Comparison of ENCODE assay signal across 1 cellular context in genomic region chr3:107062310-107062709, GRCh38.
A peak's percentile ranks its signal among the peaks of the same experiment; 100 is the strongest.
TF ChIP-seq lines count a peak whose summit lies in the region.

No MANE protein-coding gene starts in this region.

TF ChIP-seq in SK-N-SH treated with all-trans-retinoic acid at 6 μM for 48 hours, 23 proteins besides CTCF, POLR2A, EP300 and RAD21 (continued from another document):
- TF ChIP-seq PATZ1 (CRISPR knock-in tag; IDR thresholded peaks at IDR 0.05; ENCODE audit: borderline replicate concordance) = peak; percentile 48; the same call in 1 of the 2 replicates
- TF ChIP-seq SNAI2 (CRISPR knock-in tag; IDR thresholded peaks at IDR 0.05) = peak; percentile 48; the same call in 1 of the 2 replicates
- TF ChIP-seq TCF4 (CRISPR knock-in tag; IDR thresholded peaks at IDR 0.05; ENCODE audit: borderline replicate concordance) = no peak
- TF ChIP-seq PPARA (CRISPR knock-in tag; IDR thresholded peaks at IDR 0.05; ENCODE audit: borderline replicate concordance) = no peak
- TF ChIP-seq OSR1 (CRISPR knock-in tag; IDR thresholded peaks at IDR 0.05) = no peak
- TF ChIP-seq ARNTL (CRISPR knock-in tag; IDR thresholded peaks at IDR 0.05; ENCODE audit: borderline replicate concordance, low read depth) = no peak
- TF ChIP-seq TSHZ2 (CRISPR knock-in tag; IDR thresholded peaks at IDR 0.05) = no peak
- TF ChIP-seq BACH2 (CRISPR knock-in tag; IDR thresholded peaks at IDR 0.05; ENCODE audit: borderline replicate concordance) = no peak
- 0 out of 2 replicates have a peak, but pooled peaks have one; percentile 53 for TF ChIP-seq ESRRG (CRISPR knock-in tag; IDR thresholded peaks at IDR 0.05)
